ENCODE assay signal across 16 cellular contexts in genomic region chr5:78745985-78746384, GRCh38.
DNase-seq lines count a peak whose midpoint lies in the region; ATAC-seq, FAIRE-seq and TF ChIP-seq lines count a peak whose summit lies in the region.
"Had no signal": no experiment of that assay in that cellular context is flagged by ENCODE, and none has a peak within 500 bp of the region (broad histone marks: within the 10 kb centered on the region; RNA-seq: fewer than 3 reads in every experiment).

No MANE protein-coding gene starts in this region.

- H3K23ac ChIP-seq in IMR-90 (ENCODE audit: low read depth, low read length): no peak overlapping the region

- H3K4me3 ChIP-seq in IMR-90 (ENCODE audit: insufficient read depth, low read depth, low read length) (no peak overlapping the region), K562 (no peak overlapping the region), uterus (no peak overlapping the region)

- no peaks in the 10 kb centered on the region for H3K79me1 ChIP-seq in IMR-90 (ENCODE audit: low read depth in 1 of 2, low read length in 2 of 2)

- peaks cover 11% of the 10 kb centered on the region; the same call in 1 of the 2 replicates for H3K9me1 ChIP-seq in IMR-90 (ENCODE audit: insufficient read depth, low read length)
- no peaks in the 10 kb centered on the region for H3K9me1 ChIP-seq in K562 (ENCODE audit: control insufficient read depth, insufficient read depth, low read length)

- peaks cover 43% of the 10 kb centered on the region for H3K4me1 Mint-ChIP-seq in nephron

- H3K4me1 ChIP-seq in IMR-90 (ENCODE audit: control insufficient read depth, insufficient read depth, low read length) (peaks cover 14% of the 10 kb centered on the region), K562 (replicated peaks in 1 of 2; ENCODE audit: control insufficient read depth in 2 of 2, insufficient read depth in 2 of 2, low read length in 2 of 2) (no peaks in the 10 kb centered on the region), uterus (peaks cover 0 to 7% of the 10 kb centered on the region in 2 donors)

- no peak overlapping the region for H2BK120ac ChIP-seq in IMR-90 (ENCODE audit: low read depth, low read length)

- BruUV-seq in IMR-90 (replicated peaks; lab: Mats Ljungman, UMichigan) (no TSS peak), K562 (replicated peaks; lab: Mats Ljungman, UMichigan) (no TSS peak)

- H2AK5ac ChIP-seq in IMR-90 (ENCODE audit: low read depth, low read length): no peak overlapping the region

- no peaks in the 10 kb centered on the region for H3K79me2 ChIP-seq in K562 (ENCODE audit: control insufficient read depth, insufficient read depth, low read length)

- no peak overlapping the region for H2BK20ac ChIP-seq in IMR-90 (ENCODE audit: low read depth, low read length)

- H3K9ac ChIP-seq in IMR-90 (ENCODE audit: low read depth, low read length): no peak overlapping the region
- no peak overlapping the region for H3K9ac ChIP-seq in K562 (ENCODE audit: insufficient read depth in 1 of 2, low read depth in 2 of 2, low read length in 2 of 2)

- TF ChIP-seq POLR2A in IMR-90 (IDR thresholded peaks at IDR 0.05; ENCODE audit: low read depth, low read length) (no peak), K562 (conservative IDR thresholded peaks at IDR 0.05) (no peak), uterus (IDR thresholded peaks at IDR 0.05) (no peak)

- ATAC-seq in IMR-90 (ENCODE audit: low read depth) (no peak), K562 (no peak), GM18498 (IDR thresholded peaks at IDR 0.05; ENCODE audit: unreplicated experiment) (no peak)

- H2BK5ac ChIP-seq in IMR-90 (ENCODE audit: low read depth, low read length, poor library complexity, severe bottlenecking): no peak overlapping the region

- H4K8ac ChIP-seq in IMR-90 (ENCODE audit: low read depth in 2 of 2, low read length in 2 of 2): no peak overlapping the region

- no peak for FAIRE-seq in K562 (lab: Jason Lieb, UNC)

- no peaks in the 10 kb centered on the region for H3K36me3 Mint-ChIP-seq in nephron (ENCODE audit: low read depth)

- H3K4me3 Mint-ChIP-seq in nephron: no peak overlapping the region
- H3K4me3 Mint-ChIP-seq: H9 had no signal

- H2AFZ ChIP-seq in IMR-90 (replicated peaks; ENCODE audit: low read length, poor library complexity) (no peak overlapping the region), K562 (ENCODE audit: low read depth, low read length) (no peak overlapping the region)

- H3K18ac ChIP-seq in IMR-90 (ENCODE audit: low read depth, low read length): no peak overlapping the region

- H3K9me3 ChIP-seq in IMR-90 (ENCODE audit: control insufficient read depth, insufficient read depth, low read length): no peaks in the 10 kb centered on the region
- no peaks in the 10 kb centered on the region; the same call in 1 of the 2 replicates for H3K9me3 ChIP-seq in K562 (replicated peaks; ENCODE audit: control insufficient read depth, insufficient read depth, low read depth, low read length)
- no peaks in the 10 kb centered on the region for H3K9me3 ChIP-seq in uterus

- no peak overlapping the region for H3K14ac ChIP-seq in IMR-90 (replicated peaks; ENCODE audit: low read depth, low read length)

- H3K27ac ChIP-seq in IMR-90 (ENCODE audit: insufficient read depth, low read length): no peak overlapping the region
- no peak overlapping the region for H3K27ac ChIP-seq in K562 (ENCODE audit: extremely low read depth, low read depth, low read length)
- H3K27ac ChIP-seq in uterus: peak overlapping the region; percentile 25 to 50

- peak overlapping the region in 2 of 3 experiments; percentile 3 to 57 for H3K27ac Mint-ChIP-seq in nephron
- H3K27ac Mint-ChIP-seq: H9 had no signal

- WGBS in IMR-90 (ENCODE audit: extremely low coverage in 2 of 2, insufficient read length in 1 of 2), 2 experiments: 50% methylated on average over 1 of the region's 3 CpGs; no CpG with 5 or more reads in 1 of the 2 experiments
- WGBS in K562 (ENCODE audit: insufficient coverage, low coverage, missing lambda C conversion rate): 2% methylated on average over 3 of the region's 3 CpGs

- intact Hi-C loops in IMR-90 (cut with micrococcal nuclease) (no loop called here), K562 (cut with micrococcal nuclease) (no loop called here), uterus (cut with DNase I; ENCODE audit: low total_unique reads) (no loop called here)

- H2AK9ac ChIP-seq in IMR-90 (replicated peaks; ENCODE audit: low read depth, low read length, poor library complexity): no peak overlapping the region

- no peaks in the 10 kb centered on the region for H3K9me3 Mint-ChIP-seq in nephron
- H3K9me3 Mint-ChIP-seq: H9 had no signal

- in situ Hi-C loops in IMR-90 (cut with MboI; ENCODE audit: low sequenced_read_pairs): no loop called here
- in situ Hi-C loops in K562 (cut with MboI): no loop called here

- H4K5ac ChIP-seq in IMR-90 (ENCODE audit: low read depth, low read length): no peak overlapping the region

- TF ChIP-seq CTCF in IMR-90 (conservative IDR thresholded peaks at IDR 0.05; ENCODE audit: low read depth, low read length) (no peak), K562 (IDR thresholded peaks at IDR 0.05 in 2 of 3, conservative IDR thresholded peaks at IDR 0.05 in 1 of 3; ENCODE audit: insufficient read depth in 2 of 3, low read depth in 1 of 3, low read length in 3 of 3) (no peak), nephron (IDR thresholded peaks at IDR 0.05; ENCODE audit: unreplicated experiment in 3 of 3) (no peak), uterus (IDR thresholded peaks at IDR 0.05) (no peak)

- CTCF ChIA-PET in IMR-90 (lab: Yijun Ruan, JAX) (no interaction called here), K562 (lab: Yijun Ruan, JAX; ENCODE audit: low intra/inter-chr PET ratio) (no interaction called here)

- H3K56ac ChIP-seq in IMR-90 (ENCODE audit: extremely low read depth, insufficient read depth, low read length): no peak overlapping the region

- no peak overlapping the region for H2BK15ac ChIP-seq in IMR-90 (ENCODE audit: low read depth, low read length)

- H3K4ac ChIP-seq in IMR-90 (ENCODE audit: low read depth, low read length): no peak overlapping the region

- H3K4me2 ChIP-seq in IMR-90 (ENCODE audit: low read depth, low read length) (no peak overlapping the region), K562 (ENCODE audit: insufficient read depth, low read length) (no peak overlapping the region)

- TF ChIP-seq RAD21 in IMR-90 (IDR thresholded peaks at IDR 0.05; ENCODE audit: low read length) (no peak), K562 (CRISPR knock-in tag; conservative IDR thresholded peaks at IDR 0.05 in 1 of 2, IDR thresholded peaks at IDR 0.05 in 1 of 2) (no peak)

- H3K27me3 ChIP-seq in IMR-90 (ENCODE audit: control insufficient read depth, insufficient read depth, low read length) (peaks cover 6% of the 10 kb centered on the region; the same call in 1 of the 2 replicates), K562 (ENCODE audit: control insufficient read depth in 2 of 2, insufficient read depth in 2 of 2, low read length in 2 of 2) (peaks cover 28 to 42% of the 10 kb centered on the region in 2 experiments), uterus (no peaks in the 10 kb centered on the region)

- H3K36me3 ChIP-seq in IMR-90 (ENCODE audit: control insufficient read depth, insufficient read depth, low read length): no peaks in the 10 kb centered on the region
- no peaks in the 10 kb centered on the region for H3K36me3 ChIP-seq in K562 (ENCODE audit: control insufficient read depth, insufficient read depth, low read length)
- no peaks in the 10 kb centered on the region for H3K36me3 ChIP-seq in uterus

- dilution Hi-C loops in IMR-90 (cut with HindIII; ENCODE audit: low sequenced_read_pairs, unreplicated experiment): no loop called here

- no peaks in the 10 kb centered on the region for H3K27me3 Mint-ChIP-seq in nephron (ENCODE audit: low read depth)

- H4K20me1 ChIP-seq in IMR-90 (ENCODE audit: insufficient read depth, low read length): no peaks in the 10 kb centered on the region
- no peaks in the 10 kb centered on the region for H4K20me1 ChIP-seq in K562 (replicated peaks; ENCODE audit: control insufficient read depth, insufficient read depth, low read length)

- POLR2A ChIA-PET in IMR-90 (lab: Charles Lee; ENCODE audit: unreplicated experiment) (no interaction called here), K562 (lab: Yijun Ruan, JAX) (interaction anchor here (0.6 to 1.5 kb wide), 5 partner anchors 10 to 138 kb away, joined by 3 to 5 read pairs (median 3); no protein-coding TSS in a partner anchor)

- no peak for DNase-seq in IMR-90
- DNase-seq in K562 (ENCODE audit: extremely low read depth in 1 of 4, low spot score in 3 of 4): no peak
- DNase-seq in uterus: no peak
- DNase-seq in stimulated activated naive CD4-positive, alpha-beta T cell treated with Interleukin-2 at 50 U/mL for 16 hours (lab: John Stamatoyannopoulos, UW): no peak
- DNase-seq in NCI-H1048 (lab: John Stamatoyannopoulos, UW): no peak
- DNase-seq: AML-193, DMS79 treated with DMSO at 0.1 percent for 48 hours, H9, NCI-H1694 treated with DMSO at 0.1 percent for 48 hours, NCI-H2107, NCI-H2227 treated with DMSO at 0.1 percent for 48 hours, NCI-H510A treated with DMSO at 0.1 percent for 48 hours, RPMI8226, SHP77 treated with DMSO at 0.1 percent for 48 hours had no signal

- TF ChIP-seq EP300 in K562 (IDR thresholded peaks at IDR 0.05; ENCODE audit: low read length): no peak

- 0 out of 2 replicates have a peak overlapping the region, but pooled peaks have one; percentile 21 for H4K91ac ChIP-seq in IMR-90 (ENCODE audit: insufficient read depth, low read depth, low read length)

TF ChIP-seq in IMR-90, 13 proteins besides CTCF, POLR2A, EP300 and RAD21 (continues in another document):
- TF ChIP-seq BHLHE40 (IDR thresholded peaks at IDR 0.05; ENCODE audit: low read depth, low read length) (no peak), MAZ (IDR thresholded peaks at IDR 0.05; ENCODE audit: borderline replicate concordance, low read depth, low read length) (no peak), RCOR1 (IDR thresholded peaks at IDR 0.05; ENCODE audit: insufficient replicate concordance, low read length) (no peak)

Comparison
In these comparisons a context has a peak if more than half of its experiments do, and no peak if none do; other contexts are left out.
1. H3K27ac ChIP-seq: peak in uterus (2 of 2); none in IMR-90 (single experiment) and K562 (single experiment).